2 cellular contexts compared by ENCODE assay signal in genomic region chr6:30688569-30688968, GRCh38.
TF ChIP-seq lines count a peak whose summit lies in the region.

No MANE protein-coding gene starts in this region.

TF ChIP-seq in GM23338, 12 proteins besides CTCF, POLR2A, EP300 and RAD21:
- TF ChIP-seq CREB1 (CRISPR knock-in tag; IDR thresholded peaks at IDR 0.05; ENCODE audit: low read depth) = no peak
- TF ChIP-seq POLR2AphosphoS5 (IDR thresholded peaks at IDR 0.05; ENCODE audit: low read depth) = no peak
- no peak for TF ChIP-seq ZNF114 (CRISPR knock-in tag; IDR thresholded peaks at IDR 0.05)
- no peak for TF ChIP-seq STAT1 (IDR thresholded peaks at IDR 0.05; ENCODE audit: unreplicated experiment)
- no peak for TF ChIP-seq ZNF331 (CRISPR knock-in tag; IDR thresholded peaks at IDR 0.05; ENCODE audit: low read depth)
- TF ChIP-seq REST (IDR thresholded peaks at IDR 0.05; ENCODE audit: unreplicated experiment) = no peak
- no peak for TF ChIP-seq EZH2 (IDR thresholded peaks at IDR 0.05; ENCODE audit: low read depth, unreplicated experiment)
- TF ChIP-seq EZH2phosphoT487 (IDR thresholded peaks at IDR 0.05; ENCODE audit: unreplicated experiment) = no peak
- no peak for TF ChIP-seq ZNF462 (CRISPR knock-in tag; IDR thresholded peaks at IDR 0.05)
- TF ChIP-seq NANOG (IDR thresholded peaks at IDR 0.05; ENCODE audit: borderline replicate concordance) = no peak
TF ChIP-seq in GM23338: peak in this region for 0.

TF ChIP-seq in K562, 482 proteins besides CTCF, POLR2A, EP300 and RAD21:
- TF ChIP-seq ZHX1 (conservative IDR thresholded peaks at IDR 0.05; ENCODE audit: low read length) (no peak), IFI16 (CRISPR knock-in tag; IDR thresholded peaks at IDR 0.05) (no peak), POLR2AphosphoS5 (IDR thresholded peaks at IDR 0.05; ENCODE audit: control insufficient read depth, insufficient read depth, low read depth, low read length) (peak; percentile 8; the same call in 1 of the 2 replicates)
